In the genomic region with DNA sequence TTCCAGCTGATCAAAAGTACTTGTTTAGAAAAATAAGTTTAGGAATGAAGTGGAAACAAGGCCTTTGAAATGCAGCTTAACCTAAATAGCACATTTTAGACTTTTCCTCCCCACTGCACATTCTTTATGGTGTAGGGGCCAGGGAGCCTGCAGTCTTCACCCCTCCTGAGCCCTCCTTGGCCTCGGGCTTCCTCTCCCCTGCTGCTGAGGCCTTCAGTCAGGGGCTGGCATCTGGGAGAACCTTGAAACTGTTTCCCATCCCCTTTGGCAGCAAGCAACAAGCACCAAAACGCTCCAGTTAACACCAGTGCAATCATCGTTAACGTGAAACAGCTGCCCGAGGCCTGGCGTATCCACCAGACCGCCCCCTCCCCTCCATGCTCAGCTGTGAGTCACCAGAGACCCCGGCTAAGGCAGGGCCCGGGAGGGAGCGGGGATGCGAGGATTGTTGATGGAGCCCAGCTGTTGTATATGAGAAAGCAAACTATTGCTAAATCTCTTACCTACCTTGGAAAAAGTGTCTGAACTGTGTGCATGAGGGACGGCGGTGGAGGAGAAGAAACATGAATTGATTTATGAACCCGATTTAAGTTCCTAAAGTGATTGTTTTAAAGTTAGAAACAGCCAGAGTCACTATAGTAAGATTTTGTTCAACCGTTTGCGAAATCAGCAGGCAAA, we compare ENCODE assay signal across 8 cellular contexts. TPM values are rescaled to one million over a fixed set of nuclear protein-coding genes. Genes with fewer than 3 reads are reported as not detected.
A peak's percentile ranks its signal among the peaks of the same experiment; 100 is the strongest.
DNase-seq lines count a peak whose midpoint lies in the region; ATAC-seq, FAIRE-seq and TF ChIP-seq lines count a peak whose summit lies in the region.

No MANE protein-coding gene starts in this region.

- peak overlapping the region; percentile 86 for H3K4me3 Mint-ChIP-seq in activated T-helper 17 cell treated with anti-CD3 and anti-CD28 coated beads, Interleukin-2, amount 50 U/mL, for 72 hours

- peak overlapping the region; percentile 84 for H3K27ac Mint-ChIP-seq in activated T-helper 17 cell treated with anti-CD3 and anti-CD28 coated beads, Interleukin-2, amount 50 U/mL, for 72 hours

- H3K9me3 Mint-ChIP-seq in activated T-helper 17 cell treated with anti-CD3 and anti-CD28 coated beads, Interleukin-2, amount 50 U/mL, for 72 hours: no peaks in the 10 kb centered on the region

- peaks cover 74% of the 10 kb centered on the region for H3K36me3 Mint-ChIP-seq in activated T-helper 17 cell treated with anti-CD3 and anti-CD28 coated beads, Interleukin-2, amount 50 U/mL, for 72 hours (ENCODE audit: low read depth)

- no peak for ATAC-seq in activated T-helper 17 cell treated with anti-CD3 and anti-CD28 coated beads, Interleukin-2, amount 50 U/mL, for 72 hours (replicated peaks)
- ATAC-seq in omental fat pad (ENCODE audit: low FRiP score) (peak; percentile 55), GM21825 (IDR thresholded peaks at IDR 0.05; ENCODE audit: unreplicated experiment) (no peak), HG02884 (IDR thresholded peaks at IDR 0.05; ENCODE audit: unreplicated experiment) (no peak)

- DNase-seq in NCI-H2227 (lab: John Stamatoyannopoulos, UW; ENCODE audit: unreplicated experiment) (peak; percentile 40), fibroblast of villous mesenchyme (ENCODE audit: low read depth) (peak; percentile 98), omental fat pad (ENCODE audit: low spot score) (peak; percentile 67), NCI-H524 treated with DMSO at 0.1 percent for 48 hours (lab: John Stamatoyannopoulos, UW) (no peak)

- peak; percentile 79 for FAIRE-seq in G401.6 (lab: Jason Lieb, UNC)

- H3K4me3 ChIP-seq in fibroblast of villous mesenchyme (ENCODE audit: low read depth, low read length): peak overlapping the region; percentile 96

- H3K27me3 Mint-ChIP-seq in activated T-helper 17 cell treated with anti-CD3 and anti-CD28 coated beads, Interleukin-2, amount 50 U/mL, for 72 hours: no peaks in the 10 kb centered on the region

- TF ChIP-seq CTCF in fibroblast of villous mesenchyme (IDR thresholded peaks at IDR 0.05; ENCODE audit: insufficient read depth, low read depth, low read length) (no peak), omental fat pad (IDR thresholded peaks at IDR 0.05) (no peak)

- H3K4me1 Mint-ChIP-seq in activated T-helper 17 cell treated with anti-CD3 and anti-CD28 coated beads, Interleukin-2, amount 50 U/mL, for 72 hours: peaks cover 30% of the 10 kb centered on the region

RNA-seq across cellular contexts. Expression of a gene that starts 5.3 kb away (rescaled TPM):
- total RNA-seq in activated T-helper 17 cell treated with anti-CD3 and anti-CD28 coated beads, Interleukin-2, amount 50 U/mL, for 72 hours: 100 to 1,000 TPM in 1 of 2 donors, 10 to 100 TPM in 1; 57.8 to 185 TPM
- total RNA-seq in fibroblast of villous mesenchyme (12.2 and 25.9 TPM in 2 replicates), omental fat pad (100 to 1,000 TPM in 1 of 4 donors, 10 to 100 TPM in 3; 93.9 to 141 (median 95.4) TPM)
